In genomic region chr7:131381069-131381838, GRCh38 we compare ENCODE assay signal across 19 cellular contexts. TPM values are rescaled to one million over a fixed set of nuclear protein-coding genes. Genes with fewer than 3 reads are reported as not detected.
DNase-seq lines count a peak whose midpoint lies in the region; ATAC-seq and TF ChIP-seq lines count a peak whose summit lies in the region.
"Had no signal": no experiment of that assay in that cellular context is flagged by ENCODE, and none has a peak within 500 bp of the region (broad histone marks: within the 10 kb centered on the region; RNA-seq: fewer than 3 reads in every experiment).

No MANE protein-coding gene starts in this region.

- H3K9me3 ChIP-seq in neuronal stem cell (replicated peaks in 1 of 2; ENCODE audit: control insufficient read depth in 2 of 2, insufficient read depth in 1 of 2, low read depth in 1 of 2, low read length in 2 of 2) = peaks cover 0 to 9% of the 10 kb centered on the region in 2 donors
- H3K9me3 ChIP-seq: lower lobe of right lung, right lobe of liver had no signal

- no peak overlapping the region for H2BK15ac ChIP-seq in neuronal stem cell (ENCODE audit: low read length)

- H3K9ac ChIP-seq in neuronal stem cell (ENCODE audit: low read depth, low read length, poor library complexity) = no peak overlapping the region

- H3K23ac ChIP-seq in neuronal stem cell (ENCODE audit: low read depth, low read length, poor library complexity) = no peak overlapping the region

- H3K36me3 ChIP-seq in brain microvascular endothelial cell (replicated peaks) (no peaks in the 10 kb centered on the region), neuronal stem cell (replicated peaks in 1 of 2; ENCODE audit: control insufficient read depth in 2 of 2, insufficient read depth in 2 of 2, low read length in 2 of 2) (peaks cover 0 to 28% of the 10 kb centered on the region in 2 donors)
- H3K36me3 ChIP-seq: right lobe of liver had no signal

- H3K9me3 Mint-ChIP-seq in activated CD4-positive, alpha-beta T cell treated with anti-CD3 and anti-CD28 coated beads for 36 hours (ENCODE audit: low read depth) = no peaks in the 10 kb centered on the region
- no peaks in the 10 kb centered on the region for H3K9me3 Mint-ChIP-seq in progenitor cell of endocrine pancreas (ENCODE audit: low read depth)
- H3K9me3 Mint-ChIP-seq: activated CD4-positive, alpha-beta memory T cell treated with anti-CD3 and anti-CD28 coated beads, Interleukin-2, amount 10 ng/mL, durations not matched to agents 7 days and 5 days; H9; nephron had no signal

- H3K4me3 ChIP-seq in brain microvascular endothelial cell (ENCODE audit: low read depth, low read length) = no peak overlapping the region
- no peak overlapping the region for H3K4me3 ChIP-seq in neuronal stem cell (ENCODE audit: low read length in 2 of 2)
- H3K4me3 ChIP-seq: lower lobe of right lung, right lobe of liver had no signal

- no peak overlapping the region for H4K91ac ChIP-seq in neuronal stem cell (ENCODE audit: low read depth, low read length, poor library complexity)

- H2AK5ac ChIP-seq in neuronal stem cell (ENCODE audit: low read depth, low read length) = no peak overlapping the region

- in situ Hi-C loops in brain microvascular endothelial cell (cut with HindIII; ENCODE audit: low pct_ligation_motif_present, low sequenced_read_pairs) = no loop called here

- H3K18ac ChIP-seq in neuronal stem cell (ENCODE audit: low read length) = no peak overlapping the region

- H3K27ac Mint-ChIP-seq in activated CD4-positive, alpha-beta T cell treated with anti-CD3 and anti-CD28 coated beads for 36 hours = peak overlapping the region; percentile 7
- no peak overlapping the region for H3K27ac Mint-ChIP-seq in progenitor cell of endocrine pancreas
- H3K27ac Mint-ChIP-seq: activated CD4-positive, alpha-beta memory T cell treated with anti-CD3 and anti-CD28 coated beads, Interleukin-2, amount 10 ng/mL, durations not matched to agents 7 days and 5 days; H9; nephron had no signal

- H3K27ac ChIP-seq in brain microvascular endothelial cell = peak overlapping the region; percentile 44
- H3K27ac ChIP-seq in neuronal stem cell (replicated peaks; ENCODE audit: low read length) = no peak overlapping the region
- H3K27ac ChIP-seq: HL-60, lower lobe of right lung, right lobe of liver had no signal

- H3K4me3 Mint-ChIP-seq in activated CD4-positive, alpha-beta T cell treated with anti-CD3 and anti-CD28 coated beads for 36 hours = no peak overlapping the region
- H3K4me3 Mint-ChIP-seq in progenitor cell of endocrine pancreas (ENCODE audit: low read depth) = no peak overlapping the region
- H3K4me3 Mint-ChIP-seq: activated CD4-positive, alpha-beta memory T cell treated with anti-CD3 and anti-CD28 coated beads, Interleukin-2, amount 10 ng/mL, durations not matched to agents 7 days and 5 days; H9; nephron had no signal

- H3K79me1 ChIP-seq in neuronal stem cell (ENCODE audit: low read depth, low read length) = no peaks in the 10 kb centered on the region

- H3K4me1 Mint-ChIP-seq in activated CD4-positive, alpha-beta T cell treated with anti-CD3 and anti-CD28 coated beads for 36 hours = peaks cover 43% of the 10 kb centered on the region
- peaks cover 1% of the 10 kb centered on the region for H3K4me1 Mint-ChIP-seq in progenitor cell of endocrine pancreas (ENCODE audit: low read depth)
- H3K4me1 Mint-ChIP-seq: nephron had no signal

- no peak overlapping the region for H2BK12ac ChIP-seq in neuronal stem cell (ENCODE audit: low read length)

- no peak for DNase-seq in activated CD4-positive, alpha-beta T cell treated with anti-CD3 and anti-CD28 coated beads for 36 hours
- no peak for DNase-seq in activated CD4-positive, alpha-beta T cell treated with anti-CD3 and anti-CD28 coated beads for 4 hours
- peak; percentile 38 for DNase-seq in HT1080 (ENCODE audit: low read depth)
- peak; percentile 61 for DNase-seq in brain microvascular endothelial cell
- DNase-seq in renal cortical epithelial cell (ENCODE audit: low read depth) = peak; percentile 37
- DNase-seq in progenitor cell of endocrine pancreas (ENCODE audit: low spot score, unreplicated experiment) = no peak
- no peak for DNase-seq in NOMO-1 treated with dmso at 0.1 percent for 144 hours (lab: John Stamatoyannopoulos, UW; ENCODE audit: unreplicated experiment)
- DNase-seq in neuronal stem cell (ENCODE audit: low spot score) = no peak
- DNase-seq: 8988T; activated CD4-positive, alpha-beta memory T cell treated with anti-CD3 and anti-CD28 coated beads, Interleukin-2, amount 10 ng/mL, durations not matched to agents 7 days and 5 days; activated naive CD4-positive, alpha-beta T cell treated with anti-CD3 and anti-CD28 coated beads, Interleukin-2, amount 50 U/mL, for 16 hours; H9; lower lobe of right lung; NCI-H2029; NCI-H748 treated with DMSO at 0.1 percent for 48 hours; right lobe of liver; T1000 had no signal

- peaks cover 10% of the 10 kb centered on the region for H3K36me3 Mint-ChIP-seq in activated CD4-positive, alpha-beta T cell treated with anti-CD3 and anti-CD28 coated beads for 36 hours (ENCODE audit: low read depth)
- peaks cover 2% of the 10 kb centered on the region for H3K36me3 Mint-ChIP-seq in progenitor cell of endocrine pancreas (ENCODE audit: insufficient read depth)

- ATAC-seq in activated CD4-positive, alpha-beta T cell treated with anti-CD3 and anti-CD28 coated beads for 36 hours = peak; percentile 79
- ATAC-seq: lower lobe of right lung, right lobe of liver had no signal

- H2AFZ ChIP-seq in neuronal stem cell (ENCODE audit: low read length) = no peak overlapping the region

- no peak overlapping the region for H2BK5ac ChIP-seq in neuronal stem cell (ENCODE audit: low read length)

- H3K4me2 ChIP-seq in neuronal stem cell (ENCODE audit: insufficient read depth, low read length, poor library complexity, severe bottlenecking) = no peak overlapping the region

- H3K4me1 ChIP-seq in neuronal stem cell (ENCODE audit: control insufficient read depth in 2 of 2, insufficient read depth in 1 of 2, low read depth in 1 of 2, low read length in 2 of 2) = no peaks in the 10 kb centered on the region
- H3K4me1 ChIP-seq: right lobe of liver had no signal

- TF ChIP-seq CTCF in brain microvascular endothelial cell (IDR thresholded peaks at IDR 0.05; ENCODE audit: low read depth, low read length, missing control alignments) (no peak), progenitor cell of endocrine pancreas (IDR thresholded peaks at IDR 0.05; ENCODE audit: unreplicated experiment) (no peak)

- no peak overlapping the region for H2BK120ac ChIP-seq in neuronal stem cell (ENCODE audit: low read depth, low read length)

- CTCF ChIA-PET in activated CD4-positive, alpha-beta T cell treated with anti-CD3 and anti-CD28 coated beads for 36 hours (lab: Charles Lee) = interaction anchor here (1.0 kb wide), 1 partner anchor 18 kb away, joined by 3 read pairs; no protein-coding TSS in a partner anchor

- H3K27me3 ChIP-seq in brain microvascular endothelial cell (replicated peaks) = no peaks in the 10 kb centered on the region
- no peaks in the 10 kb centered on the region for H3K27me3 ChIP-seq in neuronal stem cell (ENCODE audit: control insufficient read depth in 3 of 3, insufficient read depth in 3 of 3, low read depth in 1 of 3, low read length in 3 of 3)
- H3K27me3 ChIP-seq: right lobe of liver had no signal

- no peaks in the 10 kb centered on the region for H3K27me3 Mint-ChIP-seq in activated CD4-positive, alpha-beta T cell treated with anti-CD3 and anti-CD28 coated beads for 36 hours
- no peaks in the 10 kb centered on the region for H3K27me3 Mint-ChIP-seq in progenitor cell of endocrine pancreas
- H3K27me3 Mint-ChIP-seq: activated CD4-positive, alpha-beta memory T cell treated with anti-CD3 and anti-CD28 coated beads, Interleukin-2, amount 10 ng/mL, durations not matched to agents 7 days and 5 days had no signal

- no peak overlapping the region for H3K14ac ChIP-seq in neuronal stem cell (ENCODE audit: low read length)

- WGBS in neuronal stem cell (ENCODE audit: extremely low coverage in 2 of 2, insufficient read length in 2 of 2, insufficient replicate concordance in 1 of 2), 2 donors = no CpG with 5 or more reads among the region's 1 CpG

- POLR2A ChIA-PET in activated CD4-positive, alpha-beta T cell treated with anti-CD3 and anti-CD28 coated beads for 36 hours (lab: Charles Lee) = no interaction called here

- no peak overlapping the region for H3K4ac ChIP-seq in neuronal stem cell (ENCODE audit: low read length)

- intact Hi-C loops in activated CD4-positive, alpha-beta T cell treated with anti-CD3 and anti-CD28 coated beads for 36 hours (cut with DNase I, micrococcal nuclease) = loop anchor here (1.0 to 5.0 kb wide), 5 partner anchors 11 to 274 kb away; no protein-coding TSS in a partner anchor

- H4K8ac ChIP-seq in neuronal stem cell (ENCODE audit: low read depth, low read length) = no peak overlapping the region

RNA-seq across cellular contexts. Expression of gene MKLN1, which starts 53.6 kb away (rescaled TPM):
- total RNA-seq in activated CD4-positive, alpha-beta T cell treated with anti-CD3 and anti-CD28 coated beads for 36 hours = 10 to 100 TPM; 40.1 to 42.9 TPM
- total RNA-seq in HT1080 (2014; rRNA removed; shearing (Covaris generic)) = 19.0 and 30.0 TPM in 2 replicates
- 19.0 and 21.0 TPM in 2 replicates for polyA plus RNA-seq in HT1080 (2015; cell fraction: cytosol; rRNA removed)
- polyA plus RNA-seq in HT1080 (2015; cell fraction: nucleus; rRNA removed) = 40.8 and 44.4 TPM in 2 replicates
- total RNA-seq in renal cortical epithelial cell = 29.2 and 76.9 TPM in 2 replicates
- 55.9 and 56.8 TPM in 2 replicates for total RNA-seq in progenitor cell of endocrine pancreas
- 14.0 TPM for polyA plus RNA-seq in neuronal stem cell (2013, experiment 1 of 2)
- polyA plus RNA-seq in neuronal stem cell (2013, experiment 2 of 2) = 14.8 TPM

Comparison
In these comparisons a context has a peak if more than half of its experiments do, and no peak if none do; other contexts are left out.
1. DNase-seq: peak in HT1080 (single experiment), brain microvascular endothelial cell (single experiment) and renal cortical epithelial cell (single experiment); none in activated CD4-positive, alpha-beta T cell treated with anti-CD3 and anti-CD28 coated beads for 36 hours (single experiment), activated CD4-positive, alpha-beta T cell treated with anti-CD3 and anti-CD28 coated beads for 4 hours (0 of 2), progenitor cell of endocrine pancreas (single experiment), NOMO-1 treated with dmso at 0.1 percent for 144 hours (single experiment) and neuronal stem cell (single experiment).